Comparison of ENCODE assay signal across 1 cellular context in the genomic region with DNA sequence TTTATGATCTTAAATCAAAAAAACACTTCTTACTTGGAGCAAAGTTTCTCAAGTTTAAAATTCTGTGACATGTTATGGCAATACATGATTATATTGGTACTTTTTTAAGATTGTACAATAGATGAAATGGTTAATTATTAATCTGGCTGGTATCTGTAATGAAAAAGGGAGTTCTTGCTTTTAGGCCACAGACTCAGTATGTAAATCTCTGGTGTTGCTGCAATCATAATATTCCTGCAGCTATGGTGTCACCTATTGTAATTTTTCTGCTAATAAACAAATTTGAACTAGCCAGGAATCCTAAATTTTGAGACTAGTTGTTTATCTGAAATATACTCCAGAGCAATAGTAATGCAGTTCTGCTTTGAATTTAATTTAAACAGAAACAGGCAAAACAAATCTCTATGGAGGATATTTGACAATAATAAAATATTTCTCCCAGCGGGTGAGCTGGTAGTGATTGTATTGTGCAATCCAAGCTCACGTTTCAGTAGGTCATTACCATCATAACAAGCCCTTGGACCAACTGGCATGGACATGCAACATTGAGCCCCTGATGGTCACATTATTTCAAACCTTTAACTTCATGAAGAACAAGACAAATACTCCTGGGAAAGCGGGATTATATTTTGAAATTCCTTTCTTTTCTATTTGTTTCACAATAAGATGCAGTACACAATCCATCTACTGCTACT.
TF ChIP-seq lines count a peak whose summit lies in the region.

No MANE protein-coding gene starts in this region.

TF ChIP-seq in GM23338, 12 proteins besides CTCF, POLR2A, EP300 and RAD21:
- TF ChIP-seq, protein P1, sequence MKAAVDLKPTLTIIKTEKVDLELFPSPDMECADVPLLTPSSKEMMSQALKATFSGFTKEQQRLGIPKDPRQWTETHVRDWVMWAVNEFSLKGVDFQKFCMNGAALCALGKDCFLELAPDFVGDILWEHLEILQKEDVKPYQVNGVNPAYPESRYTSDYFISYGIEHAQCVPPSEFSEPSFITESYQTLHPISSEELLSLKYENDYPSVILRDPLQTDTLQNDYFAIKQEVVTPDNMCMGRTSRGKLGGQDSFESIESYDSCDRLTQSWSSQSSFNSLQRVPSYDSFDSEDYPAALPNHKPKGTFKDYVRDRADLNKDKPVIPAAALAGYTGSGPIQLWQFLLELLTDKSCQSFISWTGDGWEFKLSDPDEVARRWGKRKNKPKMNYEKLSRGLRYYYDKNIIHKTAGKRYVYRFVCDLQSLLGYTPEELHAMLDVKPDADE (IDR thresholded peaks at IDR 0.05), result no peak
- TF ChIP-seq ZNF331 (CRISPR knock-in tag; IDR thresholded peaks at IDR 0.05; ENCODE audit: low read depth) (no peak), STAT1 (IDR thresholded peaks at IDR 0.05; ENCODE audit: unreplicated experiment) (no peak), JUNB (IDR thresholded peaks at IDR 0.05; ENCODE audit: unreplicated experiment) (no peak), ZNF114 (CRISPR knock-in tag; IDR thresholded peaks at IDR 0.05) (no peak), CREB1 (CRISPR knock-in tag; IDR thresholded peaks at IDR 0.05; ENCODE audit: low read depth) (no peak), POLR2AphosphoS5 (IDR thresholded peaks at IDR 0.05; ENCODE audit: low read depth) (no peak), EZH2phosphoT487 (IDR thresholded peaks at IDR 0.05; ENCODE audit: unreplicated experiment) (no peak), EZH2 (IDR thresholded peaks at IDR 0.05; ENCODE audit: low read depth, unreplicated experiment) (no peak), NANOG (IDR thresholded peaks at IDR 0.05; ENCODE audit: borderline replicate concordance) (no peak)
- TF ChIP-seq, protein P2, sequence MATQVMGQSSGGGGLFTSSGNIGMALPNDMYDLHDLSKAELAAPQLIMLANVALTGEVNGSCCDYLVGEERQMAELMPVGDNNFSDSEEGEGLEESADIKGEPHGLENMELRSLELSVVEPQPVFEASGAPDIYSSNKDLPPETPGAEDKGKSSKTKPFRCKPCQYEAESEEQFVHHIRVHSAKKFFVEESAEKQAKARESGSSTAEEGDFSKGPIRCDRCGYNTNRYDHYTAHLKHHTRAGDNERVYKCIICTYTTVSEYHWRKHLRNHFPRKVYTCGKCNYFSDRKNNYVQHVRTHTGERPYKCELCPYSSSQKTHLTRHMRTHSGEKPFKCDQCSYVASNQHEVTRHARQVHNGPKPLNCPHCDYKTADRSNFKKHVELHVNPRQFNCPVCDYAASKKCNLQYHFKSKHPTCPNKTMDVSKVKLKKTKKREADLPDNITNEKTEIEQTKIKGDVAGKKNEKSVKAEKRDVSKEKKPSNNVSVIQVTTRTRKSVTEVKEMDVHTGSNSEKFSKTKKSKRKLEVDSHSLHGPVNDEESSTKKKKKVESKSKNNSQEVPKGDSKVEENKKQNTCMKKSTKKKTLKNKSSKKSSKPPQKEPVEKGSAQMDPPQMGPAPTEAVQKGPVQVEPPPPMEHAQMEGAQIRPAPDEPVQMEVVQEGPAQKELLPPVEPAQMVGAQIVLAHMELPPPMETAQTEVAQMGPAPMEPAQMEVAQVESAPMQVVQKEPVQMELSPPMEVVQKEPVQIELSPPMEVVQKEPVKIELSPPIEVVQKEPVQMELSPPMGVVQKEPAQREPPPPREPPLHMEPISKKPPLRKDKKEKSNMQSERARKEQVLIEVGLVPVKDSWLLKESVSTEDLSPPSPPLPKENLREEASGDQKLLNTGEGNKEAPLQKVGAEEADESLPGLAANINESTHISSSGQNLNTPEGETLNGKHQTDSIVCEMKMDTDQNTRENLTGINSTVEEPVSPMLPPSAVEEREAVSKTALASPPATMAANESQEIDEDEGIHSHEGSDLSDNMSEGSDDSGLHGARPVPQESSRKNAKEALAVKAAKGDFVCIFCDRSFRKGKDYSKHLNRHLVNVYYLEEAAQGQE (IDR thresholded peaks at IDR 0.05; ENCODE audit: unreplicated experiment), result no peak
- TF ChIP-seq, protein P3, sequence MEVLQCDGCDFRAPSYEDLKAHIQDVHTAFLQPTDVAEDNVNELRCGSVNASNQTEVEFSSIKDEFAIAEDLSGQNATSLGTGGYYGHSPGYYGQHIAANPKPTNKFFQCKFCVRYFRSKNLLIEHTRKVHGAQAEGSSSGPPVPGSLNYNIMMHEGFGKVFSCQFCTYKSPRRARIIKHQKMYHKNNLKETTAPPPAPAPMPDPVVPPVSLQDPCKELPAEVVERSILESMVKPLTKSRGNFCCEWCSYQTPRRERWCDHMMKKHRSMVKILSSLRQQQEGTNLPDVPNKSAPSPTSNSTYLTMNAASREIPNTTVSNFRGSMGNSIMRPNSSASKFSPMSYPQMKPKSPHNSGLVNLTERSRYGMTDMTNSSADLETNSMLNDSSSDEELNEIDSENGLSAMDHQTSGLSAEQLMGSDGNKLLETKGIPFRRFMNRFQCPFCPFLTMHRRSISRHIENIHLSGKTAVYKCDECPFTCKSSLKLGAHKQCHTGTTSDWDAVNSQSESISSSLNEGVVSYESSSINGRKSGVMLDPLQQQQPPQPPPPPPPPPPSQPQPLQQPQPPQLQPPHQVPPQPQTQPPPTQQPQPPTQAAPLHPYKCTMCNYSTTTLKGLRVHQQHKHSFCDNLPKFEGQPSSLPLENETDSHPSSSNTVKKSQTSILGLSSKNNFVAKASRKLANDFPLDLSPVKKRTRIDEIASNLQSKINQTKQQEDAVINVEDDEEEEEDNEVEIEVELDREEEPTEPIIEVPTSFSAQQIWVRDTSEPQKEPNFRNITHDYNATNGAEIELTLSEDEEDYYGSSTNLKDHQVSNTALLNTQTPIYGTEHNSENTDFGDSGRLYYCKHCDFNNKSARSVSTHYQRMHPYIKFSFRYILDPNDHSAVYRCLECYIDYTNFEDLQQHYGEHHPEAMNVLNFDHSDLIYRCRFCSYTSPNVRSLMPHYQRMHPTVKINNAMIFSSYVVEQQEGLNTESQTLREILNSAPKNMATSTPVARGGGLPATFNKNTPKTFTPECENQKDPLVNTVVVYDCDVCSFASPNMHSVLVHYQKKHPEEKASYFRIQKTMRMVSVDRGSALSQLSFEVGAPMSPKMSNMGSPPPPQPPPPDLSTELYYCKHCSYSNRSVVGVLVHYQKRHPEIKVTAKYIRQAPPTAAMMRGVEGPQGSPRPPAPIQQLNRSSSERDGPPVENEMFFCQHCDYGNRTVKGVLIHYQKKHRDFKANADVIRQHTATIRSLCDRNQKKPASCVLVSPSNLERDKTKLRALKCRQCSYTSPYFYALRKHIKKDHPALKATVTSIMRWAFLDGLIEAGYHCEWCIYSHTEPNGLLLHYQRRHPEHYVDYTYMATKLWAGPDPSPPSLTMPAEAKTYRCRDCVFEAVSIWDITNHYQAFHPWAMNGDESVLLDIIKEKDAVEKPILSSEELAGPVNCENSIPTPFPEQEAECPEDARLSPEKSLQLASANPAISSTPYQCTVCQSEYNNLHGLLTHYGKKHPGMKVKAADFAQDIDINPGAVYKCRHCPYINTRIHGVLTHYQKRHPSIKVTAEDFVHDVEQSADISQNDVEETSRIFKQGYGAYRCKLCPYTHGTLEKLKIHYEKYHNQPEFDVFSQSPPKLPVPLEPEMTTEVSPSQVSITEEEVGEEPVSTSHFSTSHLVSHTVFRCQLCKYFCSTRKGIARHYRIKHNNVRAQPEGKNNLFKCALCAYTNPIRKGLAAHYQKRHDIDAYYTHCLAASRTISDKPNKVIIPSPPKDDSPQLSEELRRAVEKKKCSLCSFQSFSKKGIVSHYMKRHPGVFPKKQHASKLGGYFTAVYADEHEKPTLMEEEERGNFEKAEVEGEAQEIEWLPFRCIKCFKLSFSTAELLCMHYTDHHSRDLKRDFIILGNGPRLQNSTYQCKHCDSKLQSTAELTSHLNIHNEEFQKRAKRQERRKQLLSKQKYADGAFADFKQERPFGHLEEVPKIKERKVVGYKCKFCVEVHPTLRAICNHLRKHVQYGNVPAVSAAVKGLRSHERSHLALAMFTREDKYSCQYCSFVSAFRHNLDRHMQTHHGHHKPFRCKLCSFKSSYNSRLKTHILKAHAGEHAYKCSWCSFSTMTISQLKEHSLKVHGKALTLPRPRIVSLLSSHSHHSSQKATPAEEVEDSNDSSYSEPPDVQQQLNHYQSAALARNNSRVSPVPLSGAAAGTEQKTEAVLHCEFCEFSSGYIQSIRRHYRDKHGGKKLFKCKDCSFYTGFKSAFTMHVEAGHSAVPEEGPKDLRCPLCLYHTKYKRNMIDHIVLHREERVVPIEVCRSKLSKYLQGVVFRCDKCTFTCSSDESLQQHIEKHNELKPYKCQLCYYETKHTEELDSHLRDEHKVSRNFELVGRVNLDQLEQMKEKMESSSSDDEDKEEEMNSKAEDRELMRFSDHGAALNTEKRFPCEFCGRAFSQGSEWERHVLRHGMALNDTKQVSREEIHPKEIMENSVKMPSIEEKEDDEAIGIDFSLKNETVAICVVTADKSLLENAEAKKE (CRISPR knock-in tag; IDR thresholded peaks at IDR 0.05), result no peak
